ENCODE assay signal across 8 cellular contexts in genomic region chr3:189132125-189132744, GRCh38. TPM values are rescaled to one million over a fixed set of nuclear protein-coding genes. Genes with fewer than 3 reads are reported as not detected.
A peak's percentile ranks its signal among the peaks of the same experiment; 100 is the strongest.
DNase-seq lines count a peak whose midpoint lies in the region; ATAC-seq and TF ChIP-seq lines count a peak whose summit lies in the region.

No MANE protein-coding gene starts in this region.

- H3K36me3 ChIP-seq in esophagus muscularis mucosa, result no peaks in the 10 kb centered on the region

- intact Hi-C loops in esophagus muscularis mucosa (cut with DNase I), result no loop called here
- intact Hi-C loops in sciatic nerve (cut with DNase I), result loop anchor here (10.0 kb wide), 1 partner anchor 1407 kb away; no protein-coding TSS in a partner anchor

- DNase-seq in AML-193 (lab: John Stamatoyannopoulos, UW) (peak; percentile 93), M059J (ENCODE audit: low read depth) (peak; percentile 96), esophagus muscularis mucosa (ENCODE audit: extremely low spot score) (peak; percentile 55), sciatic nerve (ENCODE audit: low spot score) (no peak), DMS114 treated with DMSO at 0.1 percent for 48 hours (lab: John Stamatoyannopoulos, UW; ENCODE audit: unreplicated experiment) (no peak), GM19238 (ENCODE audit: insufficient read length, low spot score) (no peak)
- DNase-seq in activated CD8-positive, alpha-beta memory T cell treated with anti-CD3 and anti-CD28 coated beads for 1 hour (ENCODE audit: extremely low read depth in 1 of 2, low read depth in 1 of 2), result peak; percentile 54 to 62

- H3K27me3 ChIP-seq in esophagus muscularis mucosa, result no peaks in the 10 kb centered on the region

- TF ChIP-seq EP300 in esophagus muscularis mucosa (IDR thresholded peaks at IDR 0.05), result no peak

- TF ChIP-seq POLR2A in esophagus muscularis mucosa (IDR thresholded peaks at IDR 0.05; ENCODE audit: low read depth), result no peak

- no peak overlapping the region for H3K4me3 ChIP-seq in esophagus muscularis mucosa

- TF ChIP-seq CTCF in esophagus muscularis mucosa (IDR thresholded peaks at IDR 0.05), result no peak

- H3K9me3 ChIP-seq in esophagus muscularis mucosa, result no peaks in the 10 kb centered on the region

- H3K4me1 ChIP-seq in esophagus muscularis mucosa, result peaks cover 3 to 17% (median 9%) of the 10 kb centered on the region in 4 donors

- WGBS in esophagus muscularis mucosa, result 58% methylated on average over 11 of the region's 11 CpGs

- peak overlapping the region in 3 of 4 donors; percentile 6 to 17 (median 15) for H3K27ac ChIP-seq in esophagus muscularis mucosa (replicated peaks in 1 of 4)

- ATAC-seq in GM21515 (IDR thresholded peaks at IDR 0.05; ENCODE audit: unreplicated experiment) (peak; percentile 78), sciatic nerve (peak; percentile 81)

RNA-seq across cellular contexts. Expression of gene TPRG1, which starts 39.5 kb away (rescaled TPM):
- total RNA-seq in M059J (2014; rRNA removed; shearing (Covaris generic)), result 0.42 and 2.9 TPM in 2 replicates
- total RNA-seq in esophagus muscularis mucosa (1 to 10 TPM; 2.8 to 4.3 (median 3.1) TPM), sciatic nerve (12.7 TPM)

Comparison
In these comparisons a context has a peak if more than half of its experiments do, and no peak if none do; other contexts are left out.
1. DNase-seq: peak in AML-193 (2 of 2), M059J (single experiment), activated CD8-positive, alpha-beta memory T cell treated with anti-CD3 and anti-CD28 coated beads for 1 hour (2 of 2) and esophagus muscularis mucosa (single experiment); none in sciatic nerve (single experiment), DMS114 treated with DMSO at 0.1 percent for 48 hours (single experiment) and GM19238 (single experiment).